In genomic region chr3:52606373-52607085, GRCh38 we compare ENCODE assay signal across 8 cellular contexts.
DNase-seq lines count a peak whose midpoint lies in the region; ATAC-seq and TF ChIP-seq lines count a peak whose summit lies in the region.

No MANE protein-coding gene starts in this region.

- no peak overlapping the region for H3K27ac Mint-ChIP-seq in activated naive CD4-positive, alpha-beta T cell treated with anti-CD3 and anti-CD28 coated beads, Interleukin-2, amount 10 ng/mL, durations not matched to agents 7 days and 5 days

- H3K9me3 ChIP-seq in body of pancreas, result no peaks in the 10 kb centered on the region

- 50 to 61% methylated on average over 5 of the region's 5 CpGs for WGBS in body of pancreas, 2 donors

- DNase-seq in AG08395 (ENCODE audit: low spot score), result peak; percentile 3
- peak; percentile 93 for DNase-seq in LNCaP clone FGC (ENCODE audit: low read depth)
- peak; percentile 61 to 78 (median 76) for DNase-seq in body of pancreas
- DNase-seq in left colon, result no peak
- no peak for DNase-seq in SIG-M5 (lab: John Stamatoyannopoulos, UW)
- DNase-seq in activated naive CD4-positive, alpha-beta T cell treated with anti-CD3 and anti-CD28 coated beads, Interleukin-2, amount 10 ng/mL, durations not matched to agents 7 days and 5 days, result no peak
- no peak for DNase-seq in stimulated activated CD4-positive, alpha-beta T cell treated with anti-CD3 and anti-CD28 coated beads, Interleukin-1b, Interleukin-23, amount 100 ng/mL, for 48 hours

- TF ChIP-seq POLR2A in body of pancreas (IDR thresholded peaks at IDR 0.05), result no peak

- H3K36me3 ChIP-seq in body of pancreas (replicated peaks in 1 of 2; ENCODE audit: insufficient read depth in 1 of 2, low read depth in 2 of 2), result peaks cover 0 to 17% of the 10 kb centered on the region in 2 donors

- intact Hi-C loops in body of pancreas (cut with DNase I), result no loop called here
- intact Hi-C loops in left colon (cut with DNase I, micrococcal nuclease), result no loop called here

- CTCF ChIA-PET in activated naive CD4-positive, alpha-beta T cell treated with anti-CD3 and anti-CD28 coated beads, Interleukin-2, amount 10 ng/mL, durations not matched to agents 7 days and 5 days (lab: Charles Lee), result no interaction called here

- no peaks in the 10 kb centered on the region for H3K27me3 ChIP-seq in body of pancreas

- TF ChIP-seq CTCF in LNCaP clone FGC (IDR thresholded peaks at IDR 0.05; ENCODE audit: control insufficient read depth, extremely low read depth, insufficient read depth), result no peak
- TF ChIP-seq CTCF in body of pancreas (IDR thresholded peaks at IDR 0.05), result no peak

- peaks cover 8% of the 10 kb centered on the region for H3K9me3 Mint-ChIP-seq in activated naive CD4-positive, alpha-beta T cell treated with anti-CD3 and anti-CD28 coated beads, Interleukin-2, amount 10 ng/mL, durations not matched to agents 7 days and 5 days

- peaks cover 73% of the 10 kb centered on the region for H3K36me3 Mint-ChIP-seq in activated naive CD4-positive, alpha-beta T cell treated with anti-CD3 and anti-CD28 coated beads, Interleukin-2, amount 10 ng/mL, durations not matched to agents 7 days and 5 days

- H3K4me1 Mint-ChIP-seq in activated naive CD4-positive, alpha-beta T cell treated with anti-CD3 and anti-CD28 coated beads, Interleukin-2, amount 10 ng/mL, durations not matched to agents 7 days and 5 days, result no peaks in the 10 kb centered on the region

- ATAC-seq in body of pancreas (peak; percentile 93), left colon (peak; percentile 86), GM21381 (IDR thresholded peaks at IDR 0.05; ENCODE audit: unreplicated experiment) (no peak)

- no peaks in the 10 kb centered on the region for H3K27me3 Mint-ChIP-seq in activated naive CD4-positive, alpha-beta T cell treated with anti-CD3 and anti-CD28 coated beads, Interleukin-2, amount 10 ng/mL, durations not matched to agents 7 days and 5 days

- peaks cover 23% of the 10 kb centered on the region for H3K4me1 ChIP-seq in body of pancreas

- peak overlapping the region; percentile 37 to 62 (median 54) for H3K27ac ChIP-seq in body of pancreas

- H3K4me3 ChIP-seq in LNCaP clone FGC (ENCODE audit: low read depth, low read length), result 0 out of 2 replicates have a peak overlapping the region, but pooled peaks have one; percentile 12
- no peak overlapping the region for H3K4me3 ChIP-seq in body of pancreas

- H3K4me3 Mint-ChIP-seq in activated naive CD4-positive, alpha-beta T cell treated with anti-CD3 and anti-CD28 coated beads, Interleukin-2, amount 10 ng/mL, durations not matched to agents 7 days and 5 days, result no peak overlapping the region

Comparison
In these comparisons a context has a peak if more than half of its experiments do, and no peak if none do; other contexts are left out.
1. DNase-seq: peak in AG08395 (single experiment), LNCaP clone FGC (single experiment) and body of pancreas (4 of 4); none in left colon (0 of 2), SIG-M5 (single experiment), activated naive CD4-positive, alpha-beta T cell treated with anti-CD3 and anti-CD28 coated beads, Interleukin-2, amount 10 ng/mL, durations not matched to agents 7 days and 5 days (single experiment) and stimulated activated CD4-positive, alpha-beta T cell treated with anti-CD3 and anti-CD28 coated beads, Interleukin-1b, Interleukin-23, amount 100 ng/mL, for 48 hours (single experiment).